In genomic region chrX:72125331-72126047, GRCh38 we compare ENCODE assay signal across 12 cellular contexts. TPM values are rescaled to one million over a fixed set of nuclear protein-coding genes. Genes with fewer than 3 reads are reported as not detected.
A peak's percentile ranks its signal among the peaks of the same experiment; 100 is the strongest.
DNase-seq lines count a peak whose midpoint lies in the region; ATAC-seq and TF ChIP-seq lines count a peak whose summit lies in the region.
"Had no signal": no experiment of that assay in that cellular context is flagged by ENCODE, and none has a peak within 500 bp of the region (broad histone marks: within the 10 kb centered on the region; RNA-seq: fewer than 3 reads in every experiment).

No MANE protein-coding gene starts in this region.

- H2AFZ ChIP-seq in mammary epithelial cell (ENCODE audit: low read depth, low read length) = no peak overlapping the region

- no peaks in the 10 kb centered on the region for H3K9me3 ChIP-seq in mammary epithelial cell (replicated peaks; ENCODE audit: insufficient read depth, low read length)
- no peaks in the 10 kb centered on the region for H3K9me3 ChIP-seq in tibial nerve
- H3K9me3 ChIP-seq: MG63 had no signal

- H4K20me1 ChIP-seq in mammary epithelial cell (ENCODE audit: insufficient read depth, low read length) = no peaks in the 10 kb centered on the region

- WGBS in mammary epithelial cell (ENCODE audit: low coverage, missing lambda C conversion rate) = 43% methylated on average over 6 of the region's 6 CpGs
- 64% methylated on average over 5 to 6 of the region's 6 CpGs for WGBS in tibial nerve, 2 donors

- peaks cover 10% of the 10 kb centered on the region for H3K4me1 ChIP-seq in mammary epithelial cell (ENCODE audit: insufficient read depth, low read length)
- H3K4me1 ChIP-seq in tibial nerve = peaks cover 0 to 73% (median 18%) of the 10 kb centered on the region in 4 donors

- no peak for TF ChIP-seq POLR2A in tibial nerve (IDR thresholded peaks at IDR 0.05)

- dilution Hi-C loops in mammary epithelial cell (cut with HindIII; ENCODE audit: low sequenced_read_pairs) = no loop called here

- peak; percentile 17 for DNase-seq in MCF 10A (ENCODE audit: unreplicated experiment)
- DNase-seq in mammary epithelial cell = no peak
- DNase-seq in memory B cell (ENCODE audit: low spot score in 2 of 2) = no peak
- DNase-seq in tibial nerve (ENCODE audit: low spot score in 2 of 2) = no peak
- DNase-seq in stimulated activated CD4-positive, alpha-beta T cell treated with anti-CD3 and anti-CD28 coated beads, Interleukin-15, amount 100 ng/mL, for 24 hours = no peak
- DNase-seq in omental fat pad (ENCODE audit: low spot score) = no peak
- DNase-seq: activated CD8-positive, alpha-beta T cell treated with anti-CD3 and anti-CD28 coated beads for 36 hours; MG63; NK-92 treated with Interleukin-12 subunit alpha and Interleukin-12 subunit beta, amount 100 ng/mL, for 24 hours had no signal

- H3K27me3 Mint-ChIP-seq in MCF 10A (ENCODE audit: insufficient read depth, unreplicated experiment) (peaks cover 70% of the 10 kb centered on the region), brain (no peaks in the 10 kb centered on the region), memory B cell (peaks cover 9% of the 10 kb centered on the region)

- POLR2A ChIA-PET in MCF 10A (lab: Yijun Ruan, JAX) = no interaction called here

- no peak overlapping the region for H3K4me3 Mint-ChIP-seq in MCF 10A (ENCODE audit: unreplicated experiment)
- no peak overlapping the region for H3K4me3 Mint-ChIP-seq in brain
- H3K4me3 Mint-ChIP-seq in memory B cell = no peak overlapping the region
- H3K4me3 Mint-ChIP-seq: activated CD8-positive, alpha-beta T cell treated with anti-CD3 and anti-CD28 coated beads for 36 hours; activated naive CD8-positive, alpha-beta T cell had no signal

- H3K4me2 ChIP-seq in mammary epithelial cell (ENCODE audit: insufficient read depth, low read depth, low read length) = no peak overlapping the region

- BruUV-seq in MCF 10A (replicated peaks; lab: Mats Ljungman, UMichigan) (no TSS peak), mammary epithelial cell (replicated peaks; lab: Mats Ljungman, UMichigan) (no TSS peak)

- H3K4me1 Mint-ChIP-seq in MCF 10A (ENCODE audit: insufficient read depth, unreplicated experiment) = peaks cover 10% of the 10 kb centered on the region
- peaks cover 91% of the 10 kb centered on the region for H3K4me1 Mint-ChIP-seq in brain
- H3K4me1 Mint-ChIP-seq in memory B cell = peaks cover 20% of the 10 kb centered on the region

- intact Hi-C loops in MCF 10A (cut with micrococcal nuclease) (loop anchor here (1.0 kb wide), 3 partner anchors 103 to 126 kb away; no protein-coding TSS in a partner anchor), mammary epithelial cell (cut with micrococcal nuclease) (loop anchor here (1.0 to 5.0 kb wide), 4 partner anchors 55 to 253 kb away; partner anchors contain the start of gene PIN4)

- in situ Hi-C loops in mammary epithelial cell (cut with MboI; ENCODE audit: low sequenced_read_pairs in 2 of 2) = loop anchor here (10.0 kb wide), 2 partner anchors 111 to 121 kb away; no protein-coding TSS in a partner anchor

- ATAC-seq in memory B cell (ENCODE audit: low read depth) (peak; percentile 26), GM19324 (IDR thresholded peaks at IDR 0.05; ENCODE audit: low FRiP score, unreplicated experiment) (no peak), omental fat pad (ENCODE audit: low FRiP score) (no peak)

- no peak for TF ChIP-seq EP300 in tibial nerve (IDR thresholded peaks at IDR 0.05)

- no peaks in the 10 kb centered on the region for H3K27me3 ChIP-seq in mammary epithelial cell (ENCODE audit: insufficient read depth, low read length)
- H3K27me3 ChIP-seq in tibial nerve = peaks cover 0 to 24% of the 10 kb centered on the region in 2 donors
- H3K27me3 ChIP-seq: MG63 had no signal

- CTCF ChIA-PET in MCF 10A (lab: Yijun Ruan, JAX) = interaction anchor here (0.5 to 5.4 kb wide), 19 partner anchors 11 to 770 kb away, joined by 3 to 49 read pairs (median 4); no protein-coding TSS in a partner anchor
- CTCF ChIA-PET in mammary epithelial cell (lab: Charles Lee; ENCODE audit: low non-redundant PET) = interaction anchor here (1.2 kb wide), 1 partner anchor 10 kb away, joined by 7 read pairs; no protein-coding TSS in a partner anchor

- H3K9me3 Mint-ChIP-seq in MCF 10A (ENCODE audit: unreplicated experiment) (no peaks in the 10 kb centered on the region), brain (peaks cover 0 to 31% (median 17%) of the 10 kb centered on the region in 5 experiments), memory B cell (no peaks in the 10 kb centered on the region)
- H3K9me3 Mint-ChIP-seq: activated CD8-positive, alpha-beta T cell treated with anti-CD3 and anti-CD28 coated beads for 36 hours had no signal

- TF ChIP-seq CTCF in MCF 10A (IDR thresholded peaks at IDR 0.05; ENCODE audit: unreplicated experiment) (no peak), mammary epithelial cell (conservative IDR thresholded peaks at IDR 0.05 in 1 of 2, IDR thresholded peaks at IDR 0.05 in 1 of 2; ENCODE audit: extremely low read depth in 1 of 2, insufficient read depth in 1 of 2, low read depth in 1 of 2, low read length in 2 of 2) (no peak), brain (conservative IDR thresholded peaks at IDR 0.05) (no peak), tibial nerve (IDR thresholded peaks at IDR 0.05) (no peak), omental fat pad (IDR thresholded peaks at IDR 0.05) (no peak)

- no peaks in the 10 kb centered on the region for H3K36me3 Mint-ChIP-seq in MCF 10A (ENCODE audit: insufficient read depth, unreplicated experiment)
- H3K36me3 Mint-ChIP-seq in brain = peaks cover 26% of the 10 kb centered on the region
- H3K36me3 Mint-ChIP-seq in memory B cell = no peaks in the 10 kb centered on the region
- H3K36me3 Mint-ChIP-seq: activated naive CD8-positive, alpha-beta T cell had no signal

- H3K36me3 ChIP-seq in mammary epithelial cell (ENCODE audit: insufficient read depth, low read length) (no peaks in the 10 kb centered on the region), tibial nerve (no peaks in the 10 kb centered on the region)
- H3K36me3 ChIP-seq: MG63 had no signal

- H3K79me2 ChIP-seq in mammary epithelial cell (ENCODE audit: insufficient read depth, low read length) = no peaks in the 10 kb centered on the region

- H3K27ac Mint-ChIP-seq in MCF 10A (ENCODE audit: low read depth, unreplicated experiment) (no peak overlapping the region), brain (peak overlapping the region in 3 of 5 experiments; percentile 69 to 96 (median 93)), memory B cell (peak overlapping the region; percentile 2)
- H3K27ac Mint-ChIP-seq: activated CD8-positive, alpha-beta T cell treated with anti-CD3 and anti-CD28 coated beads for 36 hours; activated naive CD8-positive, alpha-beta T cell had no signal

- H3K9ac ChIP-seq in mammary epithelial cell (ENCODE audit: insufficient read depth, low read length) = no peak overlapping the region

- H3K27ac ChIP-seq in mammary epithelial cell (ENCODE audit: insufficient read depth, low read depth, low read length) = no peak overlapping the region
- H3K27ac ChIP-seq in tibial nerve = peak overlapping the region in 3 of 4 donors; percentile 34 to 84 (median 79)

- no peak overlapping the region for H3K4me3 ChIP-seq in mammary epithelial cell (replicated peaks in 1 of 3; ENCODE audit: insufficient read depth in 1 of 3, low read depth in 2 of 3, low read length in 3 of 3)
- H3K4me3 ChIP-seq in tibial nerve = no peak overlapping the region
- H3K4me3 ChIP-seq: MG63 had no signal

RNA-seq across cellular contexts. Expression of gene RTL5, which starts 6.2 kb away (rescaled TPM):
- total RNA-seq in MCF 10A (2022) = not detected in 2 replicates
- total RNA-seq in mammary epithelial cell = 1 to 10 TPM; 1.8 to 1.9 TPM
- 0.65 TPM for polyA plus RNA-seq in mammary epithelial cell
- 0.72 TPM for polyA minus RNA-seq in mammary epithelial cell
- 38.0 TPM for polyA plus RNA-seq in brain (ENCODE audit: insufficient read depth, low read depth, low replicate concordance)
- 10 to 100 TPM in 1 of 4 donors, 1 to 10 TPM in 3; 6.5 to 14.7 (median 7.8) TPM for total RNA-seq in tibial nerve
- total RNA-seq in omental fat pad = 1 to 10 TPM; 3.7 to 6.9 (median 4.4) TPM

RNA-seq across cellular contexts. Expression of gene PIN4, which starts 56.1 kb away (rescaled TPM):
- 7.0 and 7.6 TPM in 2 replicates for total RNA-seq in MCF 10A (2022)
- 1 to 10 TPM; 3.0 to 5.5 TPM for total RNA-seq in mammary epithelial cell
- polyA plus RNA-seq in mammary epithelial cell = 10.8 TPM
- polyA minus RNA-seq in mammary epithelial cell = not detected
- polyA plus RNA-seq in brain (ENCODE audit: insufficient read depth, low read depth, low replicate concordance) = 26.1 TPM
- 10 to 100 TPM in 2 of 4 donors, 1 to 10 TPM in 2; 5.7 to 12.5 (median 8.6) TPM for total RNA-seq in tibial nerve
- 10 to 100 TPM in 1 of 4 donors, 1 to 10 TPM in 3; 3.2 to 11.2 (median 4.8) TPM for total RNA-seq in omental fat pad
